In the genomic region with DNA sequence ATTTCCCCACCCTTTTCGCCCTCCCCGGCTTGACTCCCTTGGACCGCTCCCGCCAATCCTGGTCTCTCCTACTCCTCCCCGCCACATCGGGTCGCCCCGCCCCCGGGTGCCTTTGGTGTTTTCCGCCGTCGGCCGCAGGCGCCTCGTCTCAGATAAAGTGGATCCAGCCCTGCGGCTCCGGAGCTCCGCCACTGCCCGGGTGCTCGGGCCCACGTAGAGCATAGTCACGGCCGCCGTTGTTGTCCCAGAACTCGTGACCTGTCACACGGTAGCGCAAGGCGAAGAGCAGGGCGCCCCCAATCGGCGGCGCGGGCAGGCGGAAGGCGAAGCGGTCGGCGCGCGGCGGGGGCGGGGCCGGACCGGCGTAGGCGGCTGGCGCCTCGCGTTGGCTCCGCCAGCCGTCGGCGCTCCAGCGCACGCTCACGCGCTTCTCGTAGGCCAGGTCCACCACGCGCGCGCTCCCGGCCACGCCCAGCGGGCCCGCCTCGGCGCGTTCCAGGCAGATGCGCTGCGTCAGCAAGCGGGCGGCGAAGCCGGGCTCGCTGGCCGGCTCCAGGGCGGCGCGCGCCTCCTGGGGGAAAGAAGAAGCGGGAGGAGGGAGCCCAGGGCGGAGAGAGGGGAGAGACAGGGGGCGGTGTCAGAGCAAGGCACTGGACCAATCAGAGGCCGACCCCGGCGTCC, we compare ENCODE assay signal across 8 cellular contexts. TPM values are rescaled to one million over a fixed set of nuclear protein-coding genes. Genes with fewer than 3 reads are reported as not detected.
A peak's percentile ranks its signal among the peaks of the same experiment; 100 is the strongest.
DNase-seq lines count a peak whose midpoint lies in the region; ATAC-seq and TF ChIP-seq lines count a peak whose summit lies in the region.

No MANE protein-coding gene starts in this region.

- H3K4me3 ChIP-seq in OCI-LY7 (ENCODE audit: low read depth, low read length, poor library complexity, severe bottlenecking): peak overlapping the region; percentile 96
- peak overlapping the region; percentile 65 to 68 for H3K4me3 ChIP-seq in esophagus (ENCODE audit: low read depth in 1 of 2, low read length in 2 of 2)
- H3K4me3 ChIP-seq in muscle layer of duodenum (ENCODE audit: low read depth in 1 of 2, low read length in 2 of 2): peak overlapping the region; percentile 76 to 85

- H3K27ac Mint-ChIP-seq in IgD-negative memory B cell: peak overlapping the region; percentile 95 to 98 (median 97)

- peak; percentile 76 for ATAC-seq in GM21576 (IDR thresholded peaks at IDR 0.05; ENCODE audit: unreplicated experiment)

- CTCF ChIA-PET in OCI-LY7 (lab: Charles Lee; ENCODE audit: unreplicated experiment): interaction anchor here (0.9 to 1.5 kb wide), 4 partner anchors 15 to 1033 kb away, joined by 3 to 9 read pairs (median 4); a partner anchor contains a TSS

- 0% methylated on average over 68 to 87 of the region's 87 CpGs for WGBS in esophagus, 2 donors

- intact Hi-C loops in OCI-LY7 (cut with micrococcal nuclease; ENCODE audit: unreplicated experiment): loop anchor here (1.0 to 10.0 kb wide), 7 partner anchors 15 to 843 kb away; a partner anchor contains a TSS

- no peaks in the 10 kb centered on the region for H3K9me3 ChIP-seq in OCI-LY7 (ENCODE audit: low read length)
- H3K9me3 ChIP-seq in esophagus (ENCODE audit: control insufficient read depth in 2 of 2, insufficient read depth in 1 of 2, low read depth in 1 of 2, low read length in 1 of 2): no peaks in the 10 kb centered on the region
- H3K9me3 ChIP-seq in muscle layer of duodenum (ENCODE audit: control insufficient read depth in 1 of 2, low read length in 2 of 2): no peaks in the 10 kb centered on the region

- DNase-seq in DMS53 (lab: John Stamatoyannopoulos, UW) (peak; percentile 98), OCI-LY7 (ENCODE audit: low spot score) (peak; percentile 99)
- peak; percentile 98 for DNase-seq in activated T-cell treated with anti-CD3 and anti-CD28 coated beads, Interleukin-2, amount 50 U/mL, for 1 hour
- DNase-seq in stimulated activated CD8-positive, alpha-beta memory T cell treated with anti-CD3 and anti-CD28 coated beads, Interleukin-7, amount 100 ng/mL, for 24 hours (ENCODE audit: low read depth): peak; percentile 87

- peak overlapping the region; percentile 79 for H2AFZ ChIP-seq in OCI-LY7 (ENCODE audit: low read length)

- no TSS peak for BruUV-seq in OCI-LY7 (replicated peaks; lab: Mats Ljungman, UMichigan)

- H3K4me2 ChIP-seq in OCI-LY7 (ENCODE audit: low read length): peak overlapping the region; percentile 100

- H4K20me1 ChIP-seq in OCI-LY7 (ENCODE audit: insufficient read depth, low read length): no peaks in the 10 kb centered on the region

- H3K36me3 ChIP-seq in OCI-LY7 (ENCODE audit: insufficient read depth, low read length): peaks cover 30% of the 10 kb centered on the region
- no peaks in the 10 kb centered on the region for H3K36me3 ChIP-seq in esophagus (ENCODE audit: control insufficient read depth in 2 of 2, insufficient read depth in 2 of 2, low read length in 1 of 2)
- peaks cover 4 to 24% of the 10 kb centered on the region in 2 donors for H3K36me3 ChIP-seq in muscle layer of duodenum (ENCODE audit: control insufficient read depth in 1 of 2, insufficient read depth in 2 of 2, low read length in 2 of 2)

- no peaks in the 10 kb centered on the region for H3K27me3 Mint-ChIP-seq in IgD-negative memory B cell

- no peaks in the 10 kb centered on the region for H3K9me2 ChIP-seq in OCI-LY7 (ENCODE audit: insufficient read depth, low read length)

- peaks cover 12 to 18% (median 17%) of the 10 kb centered on the region in 3 donors for H3K4me1 Mint-ChIP-seq in IgD-negative memory B cell

- H3K9me3 Mint-ChIP-seq in IgD-negative memory B cell: no peaks in the 10 kb centered on the region

- peak overlapping the region; percentile 92 to 99 (median 98) for H3K4me3 Mint-ChIP-seq in IgD-negative memory B cell

- POLR2A ChIA-PET in OCI-LY7 (lab: Charles Lee): interaction anchor here (0.7 to 9.4 kb wide), 10 partner anchors 9 to 374 kb away, joined by 3 to 122 read pairs (median 3); a partner anchor contains a TSS

- H3K79me2 ChIP-seq in OCI-LY7 (ENCODE audit: insufficient read depth, low read depth, low read length): peaks cover 10% of the 10 kb centered on the region; the same call in 1 of the 2 replicates

- H3K27ac ChIP-seq in OCI-LY7 (ENCODE audit: low read depth, low read length, poor library complexity, severe bottlenecking) (peak overlapping the region; percentile 88), esophagus (ENCODE audit: low read depth in 2 of 2, low read length in 1 of 2) (peak overlapping the region; percentile 99 to 100), muscle layer of duodenum (ENCODE audit: low read length) (peak overlapping the region; percentile 99)

- H3K4me1 ChIP-seq in OCI-LY7 (ENCODE audit: insufficient read depth, low read length, poor library complexity, severe bottlenecking) (peaks cover 34% of the 10 kb centered on the region), esophagus (ENCODE audit: control insufficient read depth in 2 of 2, insufficient read depth in 2 of 2, low read length in 1 of 2) (peaks cover 0 to 3% of the 10 kb centered on the region in 2 donors), muscle layer of duodenum (ENCODE audit: control insufficient read depth in 1 of 2, insufficient read depth in 2 of 2, low read length in 2 of 2) (peaks cover 13 to 29% of the 10 kb centered on the region in 2 donors)

- H3K27me3 ChIP-seq in esophagus (ENCODE audit: control insufficient read depth in 1 of 2, insufficient read depth in 2 of 2, low read length in 2 of 2) (no peaks in the 10 kb centered on the region), muscle layer of duodenum (ENCODE audit: low read depth, low read length) (no peaks in the 10 kb centered on the region)

- TF ChIP-seq CTCF in OCI-LY7 (conservative IDR thresholded peaks at IDR 0.05; ENCODE audit: low read length): peak; percentile 79

- no peaks in the 10 kb centered on the region for H3K36me3 Mint-ChIP-seq in IgD-negative memory B cell

RNA-seq across cellular contexts. Expression of a gene that starts 1.2 kb away (rescaled TPM):
- polyA plus RNA-seq in IgD-negative memory B cell (2.3 TPM), esophagus (10 to 100 TPM in 1 of 2 donors, 1 to 10 TPM in 1; 5.2 to 12.7 TPM)
- total RNA-seq in OCI-LY7 (2014; rRNA removed; shearing (Covaris generic)): 24.4 and 31.0 TPM in 2 replicates
- 95.5 and 102 TPM in 2 replicates for total RNA-seq in OCI-LY7 (2022)

RNA-seq across cellular contexts. Expression of a gene that starts 5.2 kb away (rescaled TPM):
- 0.65 TPM for polyA plus RNA-seq in IgD-negative memory B cell
- 7.2 and 8.6 TPM in 2 replicates for total RNA-seq in OCI-LY7 (2014; rRNA removed; shearing (Covaris generic))
- total RNA-seq in OCI-LY7 (2022): 17.4 and 18.0 TPM in 2 replicates
- 10 to 100 TPM; 28.0 to 35.0 TPM for polyA plus RNA-seq in esophagus

RNA-seq across cellular contexts. Expression of a gene that starts 15.5 kb away (rescaled TPM):
- 5.6 TPM for polyA plus RNA-seq in IgD-negative memory B cell
- 6.3 and 7.1 TPM in 2 replicates for total RNA-seq in OCI-LY7 (2014; rRNA removed; shearing (Covaris generic))
- 16.5 and 17.2 TPM in 2 replicates for total RNA-seq in OCI-LY7 (2022)
- 10 to 100 TPM in 1 of 2 donors, 1 to 10 TPM in 1; 8.0 to 16.1 TPM for polyA plus RNA-seq in esophagus

RNA-seq across cellular contexts. Expression of a gene that starts 19.8 kb away (rescaled TPM):
- polyA plus RNA-seq in IgD-negative memory B cell: 127 TPM
- total RNA-seq in OCI-LY7 (2014; rRNA removed; shearing (Covaris generic)): 120 and 167 TPM in 2 replicates
- total RNA-seq in OCI-LY7 (2022): 314 and 319 TPM in 2 replicates
- 100 to 1,000 TPM; 105 to 154 TPM for polyA plus RNA-seq in esophagus

RNA-seq across cellular contexts. Expression of a gene that starts 51.3 kb away (rescaled TPM):
- 0.49 TPM for polyA plus RNA-seq in IgD-negative memory B cell
- total RNA-seq in OCI-LY7 (2014; rRNA removed; shearing (Covaris generic)): not detected in 2 replicates
- not detected in 2 replicates for total RNA-seq in OCI-LY7 (2022)
- 1 to 10 TPM; 4.7 to 8.3 TPM for polyA plus RNA-seq in esophagus

Comparison
In these comparisons a context has a peak if more than half of its experiments do, and no peak if none do; other contexts are left out.
1. Peak in every context shown above with its lines: DNase-seq, ATAC-seq, H3K4me3 ChIP-seq and H3K27ac ChIP-seq.
2. RNA of a gene that starts 5.2 kb away (polyA plus RNA-seq): 28.0 to 35.0 TPM in esophagus; 0.65 TPM in IgD-negative memory B cell (single experiment); every median in the first group is over 10 times any median in the second.